In the genomic region with DNA sequence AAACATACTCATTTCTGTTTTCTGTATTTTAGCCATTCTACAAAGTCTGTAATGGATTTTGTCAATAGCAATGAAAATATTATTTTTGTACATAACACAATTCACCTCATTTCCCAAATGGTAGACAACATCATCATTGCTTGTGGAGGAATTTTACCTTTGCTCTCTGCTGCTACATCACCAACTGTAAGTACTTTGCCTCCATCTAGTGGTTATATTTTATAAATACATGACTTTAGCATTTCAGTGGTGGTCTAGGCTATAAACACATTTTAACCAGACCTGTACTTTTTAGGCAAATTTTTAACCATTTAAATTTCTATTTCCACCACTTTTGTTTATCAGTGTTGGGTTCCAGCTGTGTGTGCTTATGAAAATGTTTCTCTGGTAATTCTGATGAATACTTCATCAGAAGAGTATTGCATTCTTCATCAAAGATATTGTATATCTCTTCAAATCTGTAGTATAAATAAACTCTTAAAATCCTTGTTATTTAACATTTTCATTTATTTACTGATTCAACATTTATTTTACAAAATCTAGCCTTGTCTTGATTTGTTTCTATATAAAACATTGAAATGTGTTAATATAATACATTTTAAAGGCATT, we compare ENCODE assay signal across 9 cellular contexts.
DNase-seq lines count a peak whose midpoint lies in the region; ATAC-seq, FAIRE-seq and TF ChIP-seq lines count a peak whose summit lies in the region.
"Had no signal": no experiment of that assay in that cellular context is flagged by ENCODE, and none has a peak within 500 bp of the region (broad histone marks: within the 10 kb centered on the region; RNA-seq: fewer than 3 reads in every experiment).

No MANE protein-coding gene starts in this region.

- no peaks in the 10 kb centered on the region for H3K9me3 Mint-ChIP-seq in brain
- H3K9me3 Mint-ChIP-seq: T-helper 1 cell treated with Interleukin-12 subunit alpha and Interleukin-12 subunit beta and Interleukin-4 antibody, amounts not matched to agents 30 μg/mL and 1 μg/mL, for 36 hours had no signal

- H3K4me3 Mint-ChIP-seq in brain, result no peak overlapping the region
- H3K4me3 Mint-ChIP-seq: T-helper 1 cell treated with Interleukin-12 subunit alpha and Interleukin-12 subunit beta and Interleukin-4 antibody, amounts not matched to agents 30 μg/mL and 1 μg/mL, for 36 hours had no signal

- TF ChIP-seq CTCF in brain (conservative IDR thresholded peaks at IDR 0.05), result peak; percentile 77 to 81

- peak; percentile 77 for ATAC-seq in GM19395 (IDR thresholded peaks at IDR 0.05; ENCODE audit: unreplicated experiment)
- ATAC-seq in HG03175 (IDR thresholded peaks at IDR 0.05; ENCODE audit: unreplicated experiment), result peak; percentile 73
- peak; percentile 63 for ATAC-seq in left colon

- H3K27me3 Mint-ChIP-seq in brain, result no peaks in the 10 kb centered on the region

- H3K27ac Mint-ChIP-seq in brain, result peak overlapping the region in 2 of 5 experiments; percentile 23 to 50
- H3K27ac Mint-ChIP-seq: T-helper 1 cell treated with Interleukin-12 subunit alpha and Interleukin-12 subunit beta and Interleukin-4 antibody, amounts not matched to agents 30 μg/mL and 1 μg/mL, for 36 hours had no signal

- TF ChIP-seq POLR2A in H54 (IDR thresholded peaks at IDR 0.05; ENCODE audit: low read depth, low read length), result no peak

- peak; percentile 26 for DNase-seq in DMS153 (lab: John Stamatoyannopoulos, UW)
- peak; percentile 57 for DNase-seq in NCI-H2227 (lab: John Stamatoyannopoulos, UW; ENCODE audit: unreplicated experiment)
- no peak for DNase-seq in left colon
- DNase-seq in H54 (ENCODE audit: insufficient read length, low spot score), result no peak
- no peak for DNase-seq in activated effector memory CD4-positive, alpha-beta T cell treated with Interleukin-2 at 50 U/mL for 16 hours

- intact Hi-C loops in left colon (cut with DNase I, micrococcal nuclease), result no loop called here

- peaks cover 11% of the 10 kb centered on the region for H3K36me3 Mint-ChIP-seq in brain

- H3K4me1 Mint-ChIP-seq in brain, result peaks cover 26% of the 10 kb centered on the region

- no peak for FAIRE-seq in H54 (lab: Jason Lieb, UNC)

Comparison
In these comparisons a context has a peak if more than half of its experiments do, and no peak if none do; other contexts are left out.
1. DNase-seq: peak in DMS153 (single experiment) and NCI-H2227 (single experiment); none in left colon (0 of 2), H54 (single experiment) and activated effector memory CD4-positive, alpha-beta T cell treated with Interleukin-2 at 50 U/mL for 16 hours (single experiment).
2. Peak in every context shown above with its lines, with median percentiles within 50 percentile points of each other: ATAC-seq.